In genomic region chr9:95211028-95211427, GRCh38 we compare ENCODE assay signal across 18 cellular contexts.
A peak's percentile ranks its signal among the peaks of the same experiment; 100 is the strongest.
DNase-seq lines count a peak whose midpoint lies in the region; ATAC-seq, FAIRE-seq and TF ChIP-seq lines count a peak whose summit lies in the region.
"Had no signal": no experiment of that assay in that cellular context is flagged by ENCODE, and none has a peak within 500 bp of the region (broad histone marks: within the 10 kb centered on the region; RNA-seq: fewer than 3 reads in every experiment).

No MANE protein-coding gene starts in this region.

- no peak overlapping the region for H3K4me3 Mint-ChIP-seq in neural crest cell
- H3K4me3 Mint-ChIP-seq: HFFc6 had no signal

- intact Hi-C loops in left ventricle myocardium superior (cut with micrococcal nuclease), result no loop called here
- intact Hi-C loops in left ventricle myocardium inferior (cut with micrococcal nuclease), result no loop called here
- intact Hi-C loops in GM12878 (cut with micrococcal nuclease; ENCODE audit: unreplicated experiment), result no loop called here
- intact Hi-C loops in prostate gland (cut with DNase I), result no loop called here
- intact Hi-C loops in ascending aorta (cut with DNase I), result no loop called here

- no peak overlapping the region for H2AFZ ChIP-seq in GM12878 (ENCODE audit: control insufficient read depth, low read depth, low read length)

- TF ChIP-seq RAD21 in GM12878 (IDR thresholded peaks at IDR 0.05; ENCODE audit: insufficient read depth, low read depth, low read length), result no peak

- no peaks in the 10 kb centered on the region for H3K27me3 Mint-ChIP-seq in neural crest cell (ENCODE audit: low read depth)

- POLR2A ChIA-PET in GM12878 (lab: Charles Lee), result no interaction called here

- H3K4me3 ChIP-seq in left ventricle myocardium inferior, result no peak overlapping the region
- H3K4me3 ChIP-seq in GM12878, result no peak overlapping the region
- no peak overlapping the region for H3K4me3 ChIP-seq in prostate gland
- no peak overlapping the region for H3K4me3 ChIP-seq in ascending aorta

- no peaks in the 10 kb centered on the region for H3K79me2 ChIP-seq in GM12878 (ENCODE audit: control insufficient read depth, insufficient read depth, low read length)

- TF ChIP-seq CTCF in left ventricle myocardium inferior (IDR thresholded peaks at IDR 0.05; ENCODE audit: borderline replicate concordance) (no peak), GM12878 (IDR thresholded peaks at IDR 0.05 in 2 of 3, conservative IDR thresholded peaks at IDR 0.05 in 1 of 3; ENCODE audit: control insufficient read depth in 2 of 3, extremely low read depth in 1 of 3, insufficient read depth in 1 of 3, low read depth in 3 of 3, low read length in 3 of 3) (no peak), neural crest cell (conservative IDR thresholded peaks at IDR 0.05) (no peak), prostate gland (IDR thresholded peaks at IDR 0.05) (no peak), ascending aorta (IDR thresholded peaks at IDR 0.05) (no peak)

- ATAC-seq in left ventricle myocardium superior (peak; percentile 52), GM12878 (peak; percentile 72), HG03457 (IDR thresholded peaks at IDR 0.05; ENCODE audit: unreplicated experiment) (no peak)
- ATAC-seq: Panc1 had no signal

- no peak overlapping the region for H3K27ac ChIP-seq in left ventricle myocardium inferior (replicated peaks)
- no peak overlapping the region for H3K27ac ChIP-seq in GM12878 (ENCODE audit: control insufficient read depth, insufficient read depth)
- no peak overlapping the region for H3K27ac ChIP-seq in prostate gland
- H3K27ac ChIP-seq in ascending aorta, result no peak overlapping the region
- H3K27ac ChIP-seq: HL-60, KMS-11 had no signal

- peak; percentile 27 for FAIRE-seq in GM12878 (lab: Jason Lieb, UNC)
- FAIRE-seq: H1 had no signal

- H3K27ac Mint-ChIP-seq in neural crest cell (ENCODE audit: unreplicated experiment), result peak overlapping the region; percentile 60
- H3K27ac Mint-ChIP-seq: HFFc6 had no signal

- CTCF ChIA-PET in GM12878 (lab: Yijun Ruan, JAX), result no interaction called here

- no peak for TF ChIP-seq EP300 in GM12878 (IDR thresholded peaks at IDR 0.05; ENCODE audit: borderline replicate concordance in 1 of 2, control insufficient read depth in 1 of 2, low read depth in 2 of 2, low read length in 2 of 2)

- RAD21 ChIA-PET in GM12878 (lab: Charles Lee; ENCODE audit: unreplicated experiment), result no interaction called here

- H3K36me3 Mint-ChIP-seq in neural crest cell (ENCODE audit: low read depth), result no peaks in the 10 kb centered on the region

- H3K36me3 ChIP-seq in left ventricle myocardium inferior, result no peaks in the 10 kb centered on the region
- H3K36me3 ChIP-seq in GM12878 (ENCODE audit: control insufficient read depth in 2 of 2, insufficient read depth in 2 of 2, low read length in 1 of 2), result no peaks in the 10 kb centered on the region
- no peaks in the 10 kb centered on the region for H3K36me3 ChIP-seq in prostate gland
- H3K36me3 ChIP-seq in ascending aorta, result no peaks in the 10 kb centered on the region

- H3K4me1 ChIP-seq in left ventricle myocardium inferior (peaks cover 8% of the 10 kb centered on the region), GM12878 (ENCODE audit: control insufficient read depth, insufficient read depth, low read length) (peaks cover 3% of the 10 kb centered on the region; the same call in 1 of the 2 replicates), prostate gland (replicated peaks) (no peaks in the 10 kb centered on the region), ascending aorta (no peaks in the 10 kb centered on the region)

- TF ChIP-seq POLR2A in GM12878 (IDR thresholded peaks at IDR 0.05; ENCODE audit: low read depth, low read length) (no peak), prostate gland (IDR thresholded peaks at IDR 0.05) (no peak)

- H3K9me3 Mint-ChIP-seq in neural crest cell, result no peaks in the 10 kb centered on the region
- H3K9me3 Mint-ChIP-seq: HFFc6 had no signal

- DNase-seq in left ventricle myocardium superior (no peak), left ventricle myocardium inferior (no peak), GM12878 (ENCODE audit: low read depth, low spot score) (no peak), neural crest cell (ENCODE audit: low read depth, low spot score) (no peak), NCI-H2107 treated with DMSO at 0.1 percent for 48 hours (lab: John Stamatoyannopoulos, UW; ENCODE audit: unreplicated experiment) (no peak), prostate gland (ENCODE audit: low spot score) (no peak), ascending aorta (ENCODE audit: low spot score in 2 of 2) (no peak)
- DNase-seq: Caco-2, HFFc6, NCI-H1092, NCI-H1694, NCI-H748 treated with DMSO at 0.1 percent for 48 hours, SHP77 had no signal

- 75% methylated on average over 1 of the region's 1 CpG for WGBS in GM12878 (ENCODE audit: insufficient coverage, insufficient replicate concordance, low lambda C conversion rate, missing lambda C conversion rate)
- 43% methylated on average over 1 of the region's 1 CpG for WGBS in prostate gland

- H3K9me3 ChIP-seq in left ventricle myocardium inferior (replicated peaks) (no peaks in the 10 kb centered on the region), GM12878 (replicated peaks; ENCODE audit: control insufficient read depth, insufficient read depth, low read length) (no peaks in the 10 kb centered on the region), prostate gland (no peaks in the 10 kb centered on the region), ascending aorta (no peaks in the 10 kb centered on the region)
- H3K9me3 ChIP-seq: Caco-2 had no signal

- no peaks in the 10 kb centered on the region for H4K20me1 ChIP-seq in GM12878 (ENCODE audit: control insufficient read depth, insufficient read depth)

- H3K4me2 ChIP-seq in GM12878 (ENCODE audit: control insufficient read depth, insufficient read depth), result no peak overlapping the region
- H3K4me2 ChIP-seq: KMS-11 had no signal

- in situ Hi-C loops in GM12878 (cut with MboI), result no loop called here

- no peaks in the 10 kb centered on the region for H3K27me3 ChIP-seq in left ventricle myocardium inferior (ENCODE audit: low read depth)
- H3K27me3 ChIP-seq in GM12878 (replicated peaks in 1 of 2; ENCODE audit: control insufficient read depth in 2 of 2, insufficient read depth in 2 of 2, low read length in 1 of 2), result no peaks in the 10 kb centered on the region
- no peaks in the 10 kb centered on the region for H3K27me3 ChIP-seq in prostate gland (replicated peaks; ENCODE audit: insufficient read depth)
- no peaks in the 10 kb centered on the region for H3K27me3 ChIP-seq in ascending aorta

- no peak overlapping the region for H3K9ac ChIP-seq in GM12878 (ENCODE audit: control insufficient read depth, insufficient read depth, low read length)
- H3K9ac ChIP-seq: KMS-11 had no signal

- H3K4me1 Mint-ChIP-seq in neural crest cell, result peaks cover 15% of the 10 kb centered on the region

- BruUV-seq in GM12878 (replicated peaks; lab: Mats Ljungman, UMichigan), result no TSS peak

- SMC1A ChIA-PET in GM12878 (lab: Charles Lee; ENCODE audit: uncharacterized antibody, unreplicated experiment), result interaction anchor here (1.6 kb wide), 1 partner anchor 13 kb away, joined by 3 read pairs; no protein-coding TSS in a partner anchor

TF ChIP-seq in GM12878, 131 proteins besides CTCF, POLR2A, EP300 and RAD21 (continues in another document):
- TF ChIP-seq MXI1 (IDR thresholded peaks at IDR 0.05; ENCODE audit: low read depth, low read length) (no peak), SPI1 (IDR thresholded peaks at IDR 0.05; ENCODE audit: borderline replicate concordance, insufficient read depth, low read depth, low read length) (no peak), NFXL1 (IDR thresholded peaks at IDR 0.05; ENCODE audit: borderline replicate concordance) (no peak), EED (IDR thresholded peaks at IDR 0.05; ENCODE audit: low read depth) (no peak), ASH2L (IDR thresholded peaks at IDR 0.05; ENCODE audit: borderline replicate concordance, low read depth) (no peak), TCF12 (IDR thresholded peaks at IDR 0.05; ENCODE audit: low read depth, low read length) (no peak), MTA2 (IDR thresholded peaks at IDR 0.05; ENCODE audit: low read depth) (no peak), PML (IDR thresholded peaks at IDR 0.05; ENCODE audit: low read length) (no peak), TARDBP (IDR thresholded peaks at IDR 0.05; ENCODE audit: borderline replicate concordance) (no peak), ZNF622 (IDR thresholded peaks at IDR 0.05) (no peak), BRCA1 (IDR thresholded peaks at IDR 0.05; ENCODE audit: low read depth, low read length) (no peak), BCL3 (IDR thresholded peaks at IDR 0.05; ENCODE audit: borderline replicate concordance, insufficient read depth, low read depth, low read length, poor library complexity, severe bottlenecking) (no peak)
- TF ChIP-seq, protein P1, sequence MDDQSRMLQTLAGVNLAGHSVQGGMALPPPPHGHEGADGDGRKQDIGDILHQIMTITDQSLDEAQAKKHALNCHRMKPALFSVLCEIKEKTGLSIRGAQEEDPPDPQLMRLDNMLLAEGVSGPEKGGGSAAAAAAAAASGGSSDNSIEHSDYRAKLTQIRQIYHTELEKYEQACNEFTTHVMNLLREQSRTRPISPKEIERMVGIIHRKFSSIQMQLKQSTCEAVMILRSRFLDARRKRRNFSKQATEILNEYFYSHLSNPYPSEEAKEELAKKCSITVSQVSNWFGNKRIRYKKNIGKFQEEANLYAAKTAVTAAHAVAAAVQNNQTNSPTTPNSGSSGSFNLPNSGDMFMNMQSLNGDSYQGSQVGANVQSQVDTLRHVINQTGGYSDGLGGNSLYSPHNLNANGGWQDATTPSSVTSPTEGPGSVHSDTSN (IDR thresholded peaks at IDR 0.05; ENCODE audit: insufficient replicate concordance, low read depth, low read length), result no peak
- TF ChIP-seq, protein P2, sequence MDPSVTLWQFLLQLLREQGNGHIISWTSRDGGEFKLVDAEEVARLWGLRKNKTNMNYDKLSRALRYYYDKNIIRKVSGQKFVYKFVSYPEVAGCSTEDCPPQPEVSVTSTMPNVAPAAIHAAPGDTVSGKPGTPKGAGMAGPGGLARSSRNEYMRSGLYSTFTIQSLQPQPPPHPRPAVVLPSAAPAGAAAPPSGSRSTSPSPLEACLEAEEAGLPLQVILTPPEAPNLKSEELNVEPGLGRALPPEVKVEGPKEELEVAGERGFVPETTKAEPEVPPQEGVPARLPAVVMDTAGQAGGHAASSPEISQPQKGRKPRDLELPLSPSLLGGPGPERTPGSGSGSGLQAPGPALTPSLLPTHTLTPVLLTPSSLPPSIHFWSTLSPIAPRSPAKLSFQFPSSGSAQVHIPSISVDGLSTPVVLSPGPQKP (IDR thresholded peaks at IDR 0.05; ENCODE audit: low read depth, low read length), result no peak
